ENCODE assay signal across 8 cellular contexts in the genomic region with DNA sequence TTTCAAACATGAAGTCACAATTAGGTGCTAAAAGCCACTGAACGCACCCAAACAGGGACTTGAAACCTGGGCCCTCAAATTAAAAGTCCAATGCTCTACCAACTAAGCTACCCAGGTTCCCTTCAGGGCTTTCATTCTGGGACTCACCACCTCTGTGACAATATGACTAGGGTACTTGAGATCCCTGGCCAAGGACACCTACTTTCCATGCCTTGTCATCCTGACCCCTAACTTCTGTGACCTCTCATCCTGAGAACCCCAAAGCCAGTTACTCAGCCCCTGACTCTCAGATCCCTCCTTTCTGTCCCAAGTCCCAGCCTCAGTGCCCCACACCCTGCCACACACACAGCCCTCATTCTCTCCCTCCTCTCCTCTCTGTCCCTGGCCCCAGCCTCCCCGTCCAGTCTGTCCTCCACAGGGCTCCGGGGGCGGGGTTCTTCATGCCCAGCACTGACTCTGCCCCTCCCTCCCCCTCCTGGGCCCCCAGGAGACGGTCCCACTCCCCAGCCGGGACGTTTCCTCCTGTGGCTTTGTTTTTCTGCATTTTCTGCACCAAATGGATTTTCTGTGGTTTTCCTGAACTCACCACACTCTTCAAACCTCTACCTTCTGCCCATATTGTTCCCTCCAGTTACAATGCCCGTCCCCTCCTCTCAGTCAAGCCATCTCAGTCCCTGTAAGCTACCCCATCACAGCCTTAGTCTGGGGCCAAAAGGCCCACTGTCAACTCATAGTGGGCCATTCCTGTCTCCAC. TPM values are rescaled to one million over a fixed set of nuclear protein-coding genes. Genes with fewer than 3 reads are reported as not detected.
DNase-seq lines count a peak whose midpoint lies in the region; ATAC-seq and TF ChIP-seq lines count a peak whose summit lies in the region.

No MANE protein-coding gene starts in this region.

- H3K4me1 ChIP-seq in CD4-positive, alpha-beta memory T cell (ENCODE audit: insufficient read depth, low read length): peaks cover 22% of the 10 kb centered on the region
- peaks cover 0 to 21% (median 4%) of the 10 kb centered on the region in 4 donors for H3K4me1 ChIP-seq in tibial nerve

- H3K4me3 ChIP-seq in CD4-positive, alpha-beta memory T cell (ENCODE audit: low read length in 2 of 2): peak overlapping the region; percentile 57 to 70
- peak overlapping the region in 1 of 4 donors; percentile 61 for H3K4me3 ChIP-seq in tibial nerve

- POLR2A ChIA-PET in CD4-positive, alpha-beta memory T cell (lab: Charles Lee; ENCODE audit: partially characterized antibody): interaction anchor here (0.6 to 4.4 kb wide), 12 partner anchors 11 to 61 kb away, joined by 3 to 27 read pairs (median 4); a partner anchor contains a TSS

- H3K27ac ChIP-seq in CD4-positive, alpha-beta memory T cell (ENCODE audit: low read depth, low read length): peak overlapping the region; percentile 50
- peak overlapping the region in 1 of 4 donors; percentile 73 for H3K27ac ChIP-seq in tibial nerve

- intact Hi-C loops in CD4-positive, alpha-beta memory T cell (cut with micrococcal nuclease): no loop called here
- intact Hi-C loops in natural killer cell (cut with micrococcal nuclease): no loop called here

- WGBS in tibial nerve, 2 donors: 65% methylated on average over 8 of the region's 8 CpGs

- in situ Hi-C loops in KBM-7 (cut with MboI; ENCODE audit: low pct_unique_long_range_greater_than_20kb, low sequenced_read_pairs): no loop called here

- no peaks in the 10 kb centered on the region for H3K9me3 Mint-ChIP-seq in CD4-positive, alpha-beta memory T cell
- no peaks in the 10 kb centered on the region for H3K9me3 Mint-ChIP-seq in activated naive CD8-positive, alpha-beta T cell treated with anti-CD3 and anti-CD28 coated beads for 36 hours
- no peaks in the 10 kb centered on the region for H3K9me3 Mint-ChIP-seq in natural killer cell

- peaks cover 14 to 29% (median 20%) of the 10 kb centered on the region in 4 donors for H3K4me1 Mint-ChIP-seq in CD4-positive, alpha-beta memory T cell
- peaks cover 18% of the 10 kb centered on the region for H3K4me1 Mint-ChIP-seq in activated naive CD8-positive, alpha-beta T cell treated with anti-CD3 and anti-CD28 coated beads for 36 hours
- peaks cover 18 to 24% of the 10 kb centered on the region in 2 donors for H3K4me1 Mint-ChIP-seq in natural killer cell

- H3K36me3 ChIP-seq in CD4-positive, alpha-beta memory T cell (ENCODE audit: insufficient read depth, low read length): no peaks in the 10 kb centered on the region
- peaks cover 0 to 42% (median 0%) of the 10 kb centered on the region in 3 donors for H3K36me3 ChIP-seq in tibial nerve

- H3K36me3 Mint-ChIP-seq in CD4-positive, alpha-beta memory T cell: no peaks in the 10 kb centered on the region
- no peaks in the 10 kb centered on the region for H3K36me3 Mint-ChIP-seq in activated naive CD8-positive, alpha-beta T cell treated with anti-CD3 and anti-CD28 coated beads for 36 hours
- H3K36me3 Mint-ChIP-seq in natural killer cell: no peaks in the 10 kb centered on the region

- H3K9me3 ChIP-seq in CD4-positive, alpha-beta memory T cell (ENCODE audit: control insufficient read depth in 1 of 2, low read length in 2 of 2): no peaks in the 10 kb centered on the region
- no peaks in the 10 kb centered on the region for H3K9me3 ChIP-seq in tibial nerve

- no peak for DNase-seq in CD4-positive, alpha-beta memory T cell
- peak; percentile 86 for DNase-seq in KBM-7
- no peak for DNase-seq in activated naive CD8-positive, alpha-beta T cell treated with anti-CD3 and anti-CD28 coated beads for 36 hours
- DNase-seq in natural killer cell: no peak
- no peak for DNase-seq in tibial nerve (ENCODE audit: low spot score in 2 of 2)
- no peak for DNase-seq in dermis blood vessel endothelial cell

- H3K4me3 Mint-ChIP-seq in CD4-positive, alpha-beta memory T cell: peak overlapping the region; percentile 78 to 90 (median 88)
- H3K4me3 Mint-ChIP-seq in activated naive CD8-positive, alpha-beta T cell treated with anti-CD3 and anti-CD28 coated beads for 36 hours: peak overlapping the region; percentile 77
- H3K4me3 Mint-ChIP-seq in natural killer cell: peak overlapping the region; percentile 90

- CTCF ChIA-PET in CD4-positive, alpha-beta memory T cell (lab: Charles Lee; ENCODE audit: partially characterized antibody): interaction anchor here (0.7 to 5.6 kb wide), 15 partner anchors 12 to 146 kb away, joined by 3 to 47 read pairs (median 4); no protein-coding TSS in a partner anchor

- no peaks in the 10 kb centered on the region for H3K27me3 ChIP-seq in CD4-positive, alpha-beta memory T cell (ENCODE audit: insufficient read depth, low read length)
- no peaks in the 10 kb centered on the region for H3K27me3 ChIP-seq in tibial nerve

- TF ChIP-seq CTCF in natural killer cell (IDR thresholded peaks at IDR 0.05) (no peak), tibial nerve (IDR thresholded peaks at IDR 0.05) (no peak)

- TF ChIP-seq EP300 in tibial nerve (IDR thresholded peaks at IDR 0.05): no peak

- H3K27me3 Mint-ChIP-seq in CD4-positive, alpha-beta memory T cell: no peaks in the 10 kb centered on the region
- H3K27me3 Mint-ChIP-seq in activated naive CD8-positive, alpha-beta T cell treated with anti-CD3 and anti-CD28 coated beads for 36 hours: no peaks in the 10 kb centered on the region
- peaks cover 0 to 8% of the 10 kb centered on the region in 2 donors for H3K27me3 Mint-ChIP-seq in natural killer cell (ENCODE audit: low read depth in 2 of 2)

- H3K27ac Mint-ChIP-seq in CD4-positive, alpha-beta memory T cell: peak overlapping the region; percentile 17 to 92 (median 77)
- peak overlapping the region; percentile 72 for H3K27ac Mint-ChIP-seq in activated naive CD8-positive, alpha-beta T cell treated with anti-CD3 and anti-CD28 coated beads for 36 hours
- H3K27ac Mint-ChIP-seq in natural killer cell: peak overlapping the region in 1 of 2 donors; percentile 82

- ATAC-seq in natural killer cell (no peak), HG03025 (IDR thresholded peaks at IDR 0.05; ENCODE audit: low FRiP score, unreplicated experiment) (no peak), HG02763 (IDR thresholded peaks at IDR 0.05; ENCODE audit: unreplicated experiment) (no peak)

- TF ChIP-seq POLR2A in tibial nerve (IDR thresholded peaks at IDR 0.05): no peak

RNA-seq across cellular contexts. Expression of a gene that starts 7.0 kb away (rescaled TPM):
- total RNA-seq in CD4-positive, alpha-beta memory T cell: 1 to 10 TPM; 2.4 to 2.5 TPM
- polyA plus RNA-seq in CD4-positive, alpha-beta memory T cell: 1 to 10 TPM; 1.2 to 1.5 TPM
- total RNA-seq in activated naive CD8-positive, alpha-beta T cell treated with anti-CD3 and anti-CD28 coated beads for 36 hours: 1 to 10 TPM; 3.6 to 4.3 TPM
- total RNA-seq in natural killer cell: 1 to 10 TPM; 2.4 to 4.7 (median 3.0) TPM
- 100 to 1,000 TPM in 1 of 4 donors, 10 to 100 TPM in 3; 37.9 to 162 (median 49.9) TPM for total RNA-seq in tibial nerve
- 6.7 and 24.8 TPM in 2 replicates for total RNA-seq in dermis blood vessel endothelial cell

RNA-seq across cellular contexts. Expression of a gene that starts 22.3 kb away (rescaled TPM):
- 10 to 100 TPM; 21.9 to 25.8 TPM for total RNA-seq in CD4-positive, alpha-beta memory T cell
- 10 to 100 TPM; 40.2 to 42.5 TPM for polyA plus RNA-seq in CD4-positive, alpha-beta memory T cell
- 10 to 100 TPM; 11.5 to 12.2 TPM for total RNA-seq in activated naive CD8-positive, alpha-beta T cell treated with anti-CD3 and anti-CD28 coated beads for 36 hours
- total RNA-seq in natural killer cell (10 to 100 TPM; 13.5 to 39.2 (median 19.9) TPM), tibial nerve (100 to 1,000 TPM; 231 to 410 (median 298) TPM), dermis blood vessel endothelial cell (77.9 and 241 TPM in 2 replicates)

RNA-seq across cellular contexts. Expression of a gene that starts 38.6 kb away (rescaled TPM):
- total RNA-seq in CD4-positive, alpha-beta memory T cell: 1,000 to 10,000 TPM; 3,135 to 3,272 TPM
- 1,000 to 10,000 TPM; 1,691 to 2,012 TPM for polyA plus RNA-seq in CD4-positive, alpha-beta memory T cell
- 1,000 to 10,000 TPM; 2,825 to 2,867 TPM for total RNA-seq in activated naive CD8-positive, alpha-beta T cell treated with anti-CD3 and anti-CD28 coated beads for 36 hours
- total RNA-seq in natural killer cell (1,000 to 10,000 TPM; 1,427 to 1,714 (median 1,549) TPM), tibial nerve (1,000 to 10,000 TPM; 3,554 to 5,283 (median 4,154) TPM), dermis blood vessel endothelial cell (2,205 and 5,498 TPM in 2 replicates)

RNA-seq across cellular contexts. Expression of a gene that starts 45.5 kb away (rescaled TPM):
- 100 to 1,000 TPM; 177 to 191 TPM for total RNA-seq in CD4-positive, alpha-beta memory T cell
- 100 to 1,000 TPM; 650 to 674 TPM for polyA plus RNA-seq in CD4-positive, alpha-beta memory T cell
- total RNA-seq in activated naive CD8-positive, alpha-beta T cell treated with anti-CD3 and anti-CD28 coated beads for 36 hours: 10 to 100 TPM; 61.4 to 69.5 TPM
- total RNA-seq in natural killer cell: 10 to 100 TPM; 46.7 to 63.6 (median 59.8) TPM
- total RNA-seq in tibial nerve: 10 to 100 TPM; 43.0 to 83.1 (median 71.9) TPM
- 90.4 and 98.7 TPM in 2 replicates for total RNA-seq in dermis blood vessel endothelial cell

RNA-seq across cellular contexts. Expression of a gene that starts 46.3 kb away (rescaled TPM):
- 1 to 10 TPM; 1.0 to 1.7 TPM for total RNA-seq in CD4-positive, alpha-beta memory T cell
- polyA plus RNA-seq in CD4-positive, alpha-beta memory T cell: under 1 TPM in 1 of 2 donors, not detected in 1; 0.34 TPM
- 1 to 10 TPM; 1.5 to 1.6 TPM for total RNA-seq in activated naive CD8-positive, alpha-beta T cell treated with anti-CD3 and anti-CD28 coated beads for 36 hours
- total RNA-seq in natural killer cell: under 1 TPM in 2 of 3 donors, not detected in 1; 0.39 to 0.56 TPM
- total RNA-seq in tibial nerve: under 1 TPM in 3 of 4 donors, not detected in 1; 0.42 to 0.78 (median 0.44) TPM
- total RNA-seq in dermis blood vessel endothelial cell: 6.1 and 7.5 TPM in 2 replicates
